In the genomic region with DNA sequence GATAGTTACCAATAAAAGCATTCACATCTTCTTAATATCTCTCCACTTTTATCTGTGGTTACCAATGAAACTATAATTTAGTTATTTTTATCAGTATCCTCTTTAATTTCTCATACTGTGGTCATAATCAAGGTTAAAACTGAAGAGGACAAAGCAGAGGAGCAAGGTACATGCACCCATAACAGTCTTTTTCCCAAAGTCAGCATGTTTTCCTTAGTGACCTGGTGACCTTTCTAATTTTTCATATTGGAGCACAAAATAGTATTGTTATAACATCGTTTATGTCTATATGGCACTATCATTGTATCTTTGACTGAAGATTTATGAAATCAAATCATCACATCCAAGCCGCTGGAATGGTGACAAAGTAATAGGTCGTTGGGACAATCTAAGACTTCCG, we compare ENCODE assay signal across 32 cellular contexts. TPM values are rescaled to one million over a fixed set of nuclear protein-coding genes. Genes with fewer than 3 reads are reported as not detected.
DNase-seq lines count a peak whose midpoint lies in the region; ATAC-seq, FAIRE-seq and TF ChIP-seq lines count a peak whose summit lies in the region.
"Had no signal": no experiment of that assay in that cellular context is flagged by ENCODE, and none has a peak within 500 bp of the region (broad histone marks: within the 10 kb centered on the region; RNA-seq: fewer than 3 reads in every experiment).

No MANE protein-coding gene starts in this region.

- H2AK9ac ChIP-seq in IMR-90 (replicated peaks; ENCODE audit: low read depth, low read length, poor library complexity), result no peak overlapping the region

- ATAC-seq in HepG2 (no peak), right lobe of liver (no peak), IMR-90 (ENCODE audit: low read depth) (no peak)
- ATAC-seq: A549; CD8-positive, alpha-beta T cell had no signal

- H3K14ac ChIP-seq in IMR-90 (replicated peaks; ENCODE audit: low read depth, low read length), result no peak overlapping the region

- H3K4me1 ChIP-seq in HepG2 (ENCODE audit: insufficient read depth, low read length), result no peaks in the 10 kb centered on the region
- H3K4me1 ChIP-seq in right lobe of liver, result no peaks in the 10 kb centered on the region
- no peaks in the 10 kb centered on the region for H3K4me1 ChIP-seq in IMR-90 (ENCODE audit: control insufficient read depth, insufficient read depth, low read length)
- H3K4me1 ChIP-seq in kidney (ENCODE audit: control insufficient read depth in 1 of 2, insufficient read depth in 1 of 2, low read depth in 1 of 2, low read length in 2 of 2), result no peaks in the 10 kb centered on the region
- H3K4me1 ChIP-seq: A549; BE2C; BLaER1; BLaER1 treated with 17β-estradiol and CSF1 and Interleukin-3, amounts not matched to agents 10 nM and 100 nM; Caco-2 had no signal

- TF ChIP-seq CTCF in HepG2 (CRISPR knock-in tag; IDR thresholded peaks at IDR 0.05), result no peak
- no peak for TF ChIP-seq CTCF in right lobe of liver (IDR thresholded peaks at IDR 0.05)
- TF ChIP-seq CTCF in IMR-90 (conservative IDR thresholded peaks at IDR 0.05; ENCODE audit: low read depth, low read length), result no peak
- TF ChIP-seq CTCF in neural cell (IDR thresholded peaks at IDR 0.05; ENCODE audit: poor library complexity, severe bottlenecking), result no peak
- no peak for TF ChIP-seq CTCF in kidney (IDR thresholded peaks at IDR 0.05; ENCODE audit: borderline replicate concordance, extremely low read depth, insufficient read depth)

- no peak overlapping the region for H3K56ac ChIP-seq in IMR-90 (ENCODE audit: extremely low read depth, insufficient read depth, low read length)

- H3K27ac ChIP-seq in HepG2 (ENCODE audit: extremely low read length, insufficient read depth, low read length) (no peak overlapping the region), right lobe of liver (no peak overlapping the region), IMR-90 (ENCODE audit: insufficient read depth, low read length) (no peak overlapping the region), neural cell (ENCODE audit: low read length) (no peak overlapping the region), kidney (ENCODE audit: low read depth in 2 of 2, low read length in 2 of 2) (no peak overlapping the region)
- H3K27ac ChIP-seq: 22Rv1; A549; BLaER1; BLaER1 treated with 17β-estradiol and CSF1 and Interleukin-3, amounts not matched to agents 10 nM and 100 nM; C4-2B had no signal

- CTCF ChIA-PET in HepG2 (lab: Yijun Ruan, JAX; ENCODE audit: low intra/inter-chr PET ratio, low total read pairs), result no interaction called here
- CTCF ChIA-PET in IMR-90 (lab: Yijun Ruan, JAX), result no interaction called here

- H4K8ac ChIP-seq in IMR-90 (ENCODE audit: low read depth in 2 of 2, low read length in 2 of 2), result no peak overlapping the region

- H3K27me3 ChIP-seq in HepG2 (ENCODE audit: control insufficient read depth in 1 of 2, insufficient read depth in 2 of 2, low read length in 2 of 2) (no peaks in the 10 kb centered on the region; a peak in 1 of 5 replicates), right lobe of liver (no peaks in the 10 kb centered on the region), IMR-90 (ENCODE audit: control insufficient read depth, insufficient read depth, low read length) (no peaks in the 10 kb centered on the region), neural cell (ENCODE audit: insufficient read depth, low read depth, low read length) (no peaks in the 10 kb centered on the region)
- H3K27me3 ChIP-seq: BE2C; BLaER1; BLaER1 treated with 17β-estradiol and CSF1 and Interleukin-3, amounts not matched to agents 10 nM and 100 nM had no signal

- no peaks in the 10 kb centered on the region for H3F3A ChIP-seq in neural cell (ENCODE audit: insufficient read depth, low read length, poor library complexity, severe bottlenecking)

- H3K23ac ChIP-seq in IMR-90 (ENCODE audit: low read depth, low read length), result no peak overlapping the region

- H2BK5ac ChIP-seq in IMR-90 (ENCODE audit: low read depth, low read length, poor library complexity, severe bottlenecking), result no peak overlapping the region

- H3K9ac ChIP-seq in HepG2 (ENCODE audit: insufficient read depth, low read depth, low read length) (no peak overlapping the region), IMR-90 (ENCODE audit: low read depth, low read length) (no peak overlapping the region), neural cell (ENCODE audit: low read length) (no peak overlapping the region), kidney (ENCODE audit: low read length in 2 of 2) (no peak overlapping the region)
- H3K9ac ChIP-seq: BLaER1; BLaER1 treated with 17β-estradiol and CSF1 and Interleukin-3, amounts not matched to agents 10 nM and 100 nM had no signal

- no peak overlapping the region for H2BK15ac ChIP-seq in IMR-90 (ENCODE audit: low read depth, low read length)

- H3K9me3 ChIP-seq in HepG2 (ENCODE audit: low read length) (no peaks in the 10 kb centered on the region), right lobe of liver (no peaks in the 10 kb centered on the region), IMR-90 (ENCODE audit: control insufficient read depth, insufficient read depth, low read length) (peaks cover 2% of the 10 kb centered on the region; the same call in 1 of the 2 replicates), neural cell (ENCODE audit: low read length) (no peaks in the 10 kb centered on the region), kidney (ENCODE audit: control insufficient read depth in 1 of 2, low read length in 2 of 2) (no peaks in the 10 kb centered on the region)
- H3K9me3 ChIP-seq: A549; BE2C; BLaER1; BLaER1 treated with 17β-estradiol and CSF1 and Interleukin-3, amounts not matched to agents 10 nM and 100 nM; Caco-2 had no signal

- H2AFZ ChIP-seq in HepG2 (ENCODE audit: low read length) (no peak overlapping the region), IMR-90 (replicated peaks; ENCODE audit: low read length, poor library complexity) (no peak overlapping the region), neural cell (ENCODE audit: low read depth, low read length) (no peak overlapping the region)

- no peak overlapping the region for H4K5ac ChIP-seq in IMR-90 (ENCODE audit: low read depth, low read length)

- H3K9me2 ChIP-seq in neural cell (ENCODE audit: insufficient read depth, low read length), result no peaks in the 10 kb centered on the region

- no peaks in the 10 kb centered on the region for H3K36me3 ChIP-seq in HepG2 (replicated peaks in 1 of 2; ENCODE audit: control insufficient read depth in 1 of 2, insufficient read depth in 2 of 2, low read length in 2 of 2)
- no peaks in the 10 kb centered on the region for H3K36me3 ChIP-seq in right lobe of liver
- no peaks in the 10 kb centered on the region for H3K36me3 ChIP-seq in IMR-90 (ENCODE audit: control insufficient read depth, insufficient read depth, low read length)
- no peaks in the 10 kb centered on the region for H3K36me3 ChIP-seq in neural cell (ENCODE audit: insufficient read depth, low read length)
- H3K36me3 ChIP-seq in kidney (ENCODE audit: control insufficient read depth in 1 of 2, insufficient read depth in 2 of 2, low read length in 2 of 2), result no peaks in the 10 kb centered on the region
- H3K36me3 ChIP-seq: BE2C; BLaER1; BLaER1 treated with 17β-estradiol and CSF1 and Interleukin-3, amounts not matched to agents 10 nM and 100 nM had no signal

- BruUV-seq in HepG2 (replicated peaks; lab: Mats Ljungman, UMichigan) (no TSS peak), IMR-90 (replicated peaks; lab: Mats Ljungman, UMichigan) (no TSS peak)

- no peaks in the 10 kb centered on the region for H3K9me1 ChIP-seq in IMR-90 (ENCODE audit: insufficient read depth, low read length)

- intact Hi-C loops in HepG2 (cut with micrococcal nuclease; ENCODE audit: unreplicated experiment), result no loop called here
- intact Hi-C loops in right lobe of liver (cut with DNase I), result no loop called here
- intact Hi-C loops in IMR-90 (cut with micrococcal nuclease), result no loop called here
- intact Hi-C loops in kidney (cut with DNase I), result no loop called here

- dilution Hi-C loops in IMR-90 (cut with HindIII; ENCODE audit: low sequenced_read_pairs, unreplicated experiment), result no loop called here

- TF ChIP-seq RAD21 in HepG2 (CRISPR knock-in tag; IDR thresholded peaks at IDR 0.05), result no peak
- TF ChIP-seq RAD21 in IMR-90 (IDR thresholded peaks at IDR 0.05; ENCODE audit: low read length), result no peak
- no peak for TF ChIP-seq RAD21 in neural cell (conservative IDR thresholded peaks at IDR 0.05)

- no peak overlapping the region for H3K18ac ChIP-seq in IMR-90 (ENCODE audit: low read depth, low read length)

- H3K4me2 ChIP-seq in HepG2 (ENCODE audit: low read depth, low read length), result no peak overlapping the region
- no peak overlapping the region for H3K4me2 ChIP-seq in IMR-90 (ENCODE audit: low read depth, low read length)
- no peak overlapping the region for H3K4me2 ChIP-seq in neural cell (ENCODE audit: low read length)
- H3K4me2 ChIP-seq: A549; BLaER1; BLaER1 treated with 17β-estradiol and CSF1 and Interleukin-3, amounts not matched to agents 10 nM and 100 nM had no signal

- no peak overlapping the region for H4K91ac ChIP-seq in IMR-90 (ENCODE audit: insufficient read depth, low read depth, low read length)

- H4K20me1 ChIP-seq in HepG2 (ENCODE audit: insufficient read depth, low read length) (no peaks in the 10 kb centered on the region), IMR-90 (ENCODE audit: insufficient read depth, low read length) (no peaks in the 10 kb centered on the region), neural cell (ENCODE audit: insufficient read depth) (no peaks in the 10 kb centered on the region)
- H4K20me1 ChIP-seq: BLaER1; BLaER1 treated with 17β-estradiol and CSF1 and Interleukin-3, amounts not matched to agents 10 nM and 100 nM had no signal

- no peak overlapping the region for H2BK120ac ChIP-seq in IMR-90 (ENCODE audit: low read depth, low read length)

- no peak for FAIRE-seq in HepG2 (lab: Jason Lieb, UNC)
- FAIRE-seq in kidney (lab: Jason Lieb, UNC), result no peak
- FAIRE-seq: A204.1, A549, D721Med had no signal

- no peak overlapping the region for H2AK5ac ChIP-seq in IMR-90 (ENCODE audit: low read depth, low read length)

- no peaks in the 10 kb centered on the region for H3K79me2 ChIP-seq in HepG2 (ENCODE audit: insufficient read depth, low read length)
- H3K79me2 ChIP-seq in neural cell (replicated peaks; ENCODE audit: insufficient read depth, low read length), result no peaks in the 10 kb centered on the region

- TF ChIP-seq POLR2A in HepG2 (IDR thresholded peaks at IDR 0.05; ENCODE audit: insufficient read depth in 1 of 2, low read depth in 2 of 2, low read length in 2 of 2) (no peak), right lobe of liver (IDR thresholded peaks at IDR 0.05) (no peak), IMR-90 (IDR thresholded peaks at IDR 0.05; ENCODE audit: low read depth, low read length) (no peak)

- POLR2A ChIA-PET in HepG2 (lab: Yijun Ruan, JAX), result no interaction called here
- POLR2A ChIA-PET in IMR-90 (lab: Charles Lee; ENCODE audit: unreplicated experiment), result no interaction called here

- H2BK20ac ChIP-seq in IMR-90 (ENCODE audit: low read depth, low read length), result no peak overlapping the region

- TF ChIP-seq EP300 in HepG2 (IDR thresholded peaks at IDR 0.05; ENCODE audit: low read depth in 2 of 2, low read length in 2 of 2), result no peak
- TF ChIP-seq EP300 in HepG2 (CRISPR knock-in tag; IDR thresholded peaks at IDR 0.05; ENCODE audit: borderline replicate concordance), result no peak
- TF ChIP-seq EP300 in neural cell (conservative IDR thresholded peaks at IDR 0.05; ENCODE audit: poor library complexity, severe bottlenecking), result peak; percentile 34

- DNase-seq in HepG2 (ENCODE audit: low spot score) (no peak), right lobe of liver (no peak), IMR-90 (no peak), kidney (no peak), Kasumi-1 (lab: John Stamatoyannopoulos, UW) (no peak)
- DNase-seq: 8988T; ACHN; AML-193; BE2C; C1 segment of cervical spinal cord; Caco-2; Calu3; CD4-positive, alpha-beta memory T cell; CD4-positive, alpha-beta T cell; CD4-positive, CD25-positive, alpha-beta regulatory T cell; CD8-positive, alpha-beta memory T cell; CD8-positive, alpha-beta T cell; COR-L47; DMS 273 treated with DMSO at 0.1 percent for 48 hours; DMS53; DMS79; DMS79 treated with DMSO at 0.1 percent for 48 hours; DND-41; EL had no signal

- no peak overlapping the region for H3K4me3 ChIP-seq in HepG2 (replicated peaks in 1 of 3; ENCODE audit: insufficient read depth in 1 of 3, low read depth in 2 of 3, low read length in 3 of 3)
- H3K4me3 ChIP-seq in right lobe of liver, result no peak overlapping the region
- H3K4me3 ChIP-seq in IMR-90 (ENCODE audit: insufficient read depth, low read depth, low read length), result no peak overlapping the region
- H3K4me3 ChIP-seq in neural cell (ENCODE audit: low read length), result no peak overlapping the region
- H3K4me3 ChIP-seq in kidney (ENCODE audit: low read length in 2 of 2), result no peak overlapping the region
- H3K4me3 ChIP-seq: A549; BLaER1; BLaER1 treated with 17β-estradiol and CSF1 and Interleukin-3, amounts not matched to agents 10 nM and 100 nM had no signal

- 29% methylated on average over 4 of the region's 4 CpGs for WGBS in HepG2 (ENCODE audit: low lambda C conversion rate)
- WGBS in right lobe of liver (ENCODE audit: insufficient coverage, low coverage, low lambda C conversion rate, missing lambda C conversion rate), result 67% methylated on average over 4 of the region's 4 CpGs
- WGBS in IMR-90 (ENCODE audit: extremely low coverage in 2 of 2, insufficient read length in 1 of 2), 2 experiments, result no CpG with 5 or more reads among the region's 4 CpGs

- in situ Hi-C loops in HepG2 (cut with HindIII; ENCODE audit: extremely low pct_ligation_motif_present, low pct_unique_long_range_greater_than_20kb) (no loop called here), IMR-90 (cut with MboI; ENCODE audit: low sequenced_read_pairs) (no loop called here)

- no peak overlapping the region for H3K4ac ChIP-seq in IMR-90 (ENCODE audit: low read depth, low read length)

- no peaks in the 10 kb centered on the region for H3K79me1 ChIP-seq in IMR-90 (ENCODE audit: low read depth in 1 of 2, low read length in 2 of 2)

RNA-seq across cellular contexts. Expression of a gene that starts 51.5 kb away (rescaled TPM):
- 73.5 and 120 TPM in 2 replicates for total RNA-seq in HepG2 (2016; rRNA removed; fragmentation: Illumina TruSeq; extraction: Trizol)
- total RNA-seq in HepG2 (2016; cell fraction: cytosol; rRNA removed; fragmentation: Illumina TruSeq; extraction: Trizol; ENCODE audit: low read depth), result 8.6 and 12.4 TPM in 2 replicates
- 77.7 and 131 TPM in 2 replicates for total RNA-seq in HepG2 (2016; cell fraction: insoluble cytoplasmic fraction; rRNA removed; fragmentation: Illumina TruSeq; extraction: Trizol)
- 21.5 and 21.9 TPM in 2 replicates for total RNA-seq in HepG2 (2016; cell fraction: membrane; rRNA removed; fragmentation: Illumina TruSeq; extraction: Trizol)
- total RNA-seq in HepG2 (2016; cell fraction: nucleus; rRNA removed; fragmentation: Illumina TruSeq; extraction: Trizol), result 61.7 and 64.3 TPM in 2 replicates
- polyA plus RNA-seq in HepG2 (2011; rRNA removed), result 16.8 and 19.1 TPM in 2 replicates
- polyA plus RNA-seq in HepG2 (2011; cell fraction: cytosol; rRNA removed), result 14.7 and 23.5 TPM in 2 replicates
- 14.9 and 17.8 TPM in 2 replicates for polyA plus RNA-seq in HepG2 (2011; cell fraction: nucleus; rRNA removed)
- 21.4 and 44.2 TPM in 2 replicates for polyA plus RNA-seq in HepG2 (2012)
- 5.1 and 6.2 TPM in 2 replicates for polyA plus RNA-seq in HepG2 (2016; cell fraction: cytosol; fragmentation: Illumina TruSeq; extraction: Trizol; ENCODE audit: low read depth)
- polyA plus RNA-seq in HepG2 (2016; cell fraction: insoluble cytoplasmic fraction; fragmentation: Illumina TruSeq; extraction: Trizol; ENCODE audit: low read depth), result 159 and 173 TPM in 2 replicates
- polyA plus RNA-seq in HepG2 (2016; cell fraction: membrane; fragmentation: Illumina TruSeq; extraction: Trizol; ENCODE audit: low read depth), result 13.2 and 13.9 TPM in 2 replicates
- 94.3 and 97.6 TPM in 2 replicates for polyA plus RNA-seq in HepG2 (2016; cell fraction: nucleus; fragmentation: Illumina TruSeq; extraction: Trizol; ENCODE audit: insufficient read depth, low read depth)
- polyA minus RNA-seq in HepG2 (2011; rRNA and poly(A)+ RNA removed; ENCODE audit: low replicate concordance), result 46.2 and 154 TPM in 2 replicates
- polyA minus RNA-seq in HepG2 (2011; cell fraction: cytosol; rRNA and poly(A)+ RNA removed), result 10.7 and 16.1 TPM in 2 replicates
- polyA minus RNA-seq in HepG2 (2011; cell fraction: nucleus; rRNA and poly(A)+ RNA removed), result 93.9 and 120 TPM in 2 replicates
- total RNA-seq in right lobe of liver, result 10 to 100 TPM; 14.4 to 32.3 (median 17.8) TPM
- total RNA-seq in IMR-90 (2012; rRNA removed), result 51.4 and 102 TPM in 2 replicates
- 17.4 and 26.9 TPM in 2 replicates for polyA plus RNA-seq in IMR-90 (2012; rRNA removed)
- 7.3 and 10.6 TPM in 2 replicates for polyA plus RNA-seq in IMR-90 (2012; cell fraction: cytosol; rRNA removed)
- polyA plus RNA-seq in IMR-90 (2012; cell fraction: nucleus; rRNA removed; ENCODE audit: low replicate concordance), result 14.3 and 40.2 TPM in 2 replicates
- 63.9 and 86.5 TPM in 2 replicates for polyA plus RNA-seq in neural cell
- polyA minus RNA-seq in neural cell, result 110 and 139 TPM in 2 replicates
- 21.7 TPM for total RNA-seq in kidney
- polyA plus RNA-seq in kidney (ENCODE audit: insufficient read depth, low read depth, low replicate concordance), result 12.3 TPM
